Comparison of ENCODE assay signal across 14 cellular contexts in genomic region chr7:2614646-2615330, GRCh38.
DNase-seq lines count a peak whose midpoint lies in the region; ATAC-seq, FAIRE-seq and TF ChIP-seq lines count a peak whose summit lies in the region.
"Had no signal": no experiment of that assay in that cellular context is flagged by ENCODE, and none has a peak within 500 bp of the region (broad histone marks: within the 10 kb centered on the region; RNA-seq: fewer than 3 reads in every experiment).

No MANE protein-coding gene starts in this region.

- H3K9ac ChIP-seq in BLaER1 treated with 17β-estradiol and CSF1 and Interleukin-3, amounts not matched to agents 10 nM and 100 nM: peak overlapping the region; percentile 4 to 85 (median 65); a peak in 19 of 22 replicates
- H3K9ac ChIP-seq in parathyroid adenoma: no peak overlapping the region

- DNase-seq in NCI-H2029 treated with DMSO at 0.1 percent for 48 hours (lab: John Stamatoyannopoulos, UW) (peak; percentile 74), coronary artery (ENCODE audit: low spot score) (no peak), erythroblast (lab: John Stamatoyannopoulos, UW) (no peak), urothelium cell line (ENCODE audit: low spot score) (no peak)
- DNase-seq in stimulated activated CD4-positive, alpha-beta T cell treated with anti-CD3 and anti-CD28 coated beads, Interleukin-4, amount 100 ng/mL, for 4 hours: no peak
- DNase-seq: activated effector memory CD4-positive, alpha-beta T cell treated with Interleukin-2 at 50 U/mL for 16 hours; NCI-H146; stimulated activated CD8-positive, alpha-beta memory T cell treated with anti-CD3 and anti-CD28 coated beads, Interleukin-4, amount 100 ng/mL, for 48 hours had no signal

- no peak for FAIRE-seq in urothelium cell line (lab: Jason Lieb, UNC)
- FAIRE-seq: colon had no signal

- no peak for TF ChIP-seq POLR2A in erythroblast (IDR thresholded peaks at IDR 0.05; ENCODE audit: low read length)

- peak overlapping the region; percentile 90 to 99 (median 95) for H3K4me2 ChIP-seq in BLaER1 treated with 17β-estradiol and CSF1 and Interleukin-3, amounts not matched to agents 10 nM and 100 nM
- peak overlapping the region; percentile 25 for H3K4me2 ChIP-seq in parathyroid adenoma (ENCODE audit: low read length)

- no peak overlapping the region for H2AFZ ChIP-seq in parathyroid adenoma

- H3K27ac ChIP-seq in BLaER1 treated with 17β-estradiol and CSF1 and Interleukin-3, amounts not matched to agents 10 nM and 100 nM: peak overlapping the region in 8 of 11 experiments; percentile 62 to 94 (median 81); a peak in 15 of 22 replicates
- H3K27ac ChIP-seq in coronary artery (peak overlapping the region; percentile 86 to 90), parathyroid adenoma (no peak overlapping the region)
- H3K27ac ChIP-seq: SJSA1 had no signal

- TF ChIP-seq CTCF in coronary artery (IDR thresholded peaks at IDR 0.05) (no peak), parathyroid adenoma (IDR thresholded peaks at IDR 0.05) (no peak)

- peaks cover 0 to 9% (median 0%) of the 10 kb centered on the region in 11 experiments; a peak in 1 of 22 replicates for H4K20me1 ChIP-seq in BLaER1 treated with 17β-estradiol and CSF1 and Interleukin-3, amounts not matched to agents 10 nM and 100 nM

- peaks cover 81 to 97% (median 89%) of the 10 kb centered on the region in 10 experiments for H3K4me1 ChIP-seq in BLaER1 treated with 17β-estradiol and CSF1 and Interleukin-3, amounts not matched to agents 10 nM and 100 nM
- peaks cover 4% of the 10 kb centered on the region for H3K4me1 ChIP-seq in parathyroid adenoma

- H3K27me3 ChIP-seq in BLaER1 treated with 17β-estradiol and CSF1 and Interleukin-3, amounts not matched to agents 10 nM and 100 nM: peaks cover 0 to 21% (median 0%) of the 10 kb centered on the region in 11 experiments; a peak in 4 of 22 replicates
- H3K27me3 ChIP-seq in parathyroid adenoma (ENCODE audit: control insufficient read depth, insufficient read depth, low read length): no peaks in the 10 kb centered on the region
- H3K27me3 ChIP-seq: SJSA1 had no signal

- H3K79me2 ChIP-seq in parathyroid adenoma: no peaks in the 10 kb centered on the region

- H3K9me3 ChIP-seq in BLaER1 treated with 17β-estradiol and CSF1 and Interleukin-3, amounts not matched to agents 10 nM and 100 nM (replicated peaks in 1 of 11): no peaks in the 10 kb centered on the region
- H3K9me3 ChIP-seq in parathyroid adenoma (ENCODE audit: control insufficient read depth, low read length): no peaks in the 10 kb centered on the region
- H3K9me3 ChIP-seq: SJSA1 had no signal

- H3K4me3 ChIP-seq in BLaER1 treated with 17β-estradiol and CSF1 and Interleukin-3, amounts not matched to agents 10 nM and 100 nM: peak overlapping the region in 7 of 10 experiments; percentile 12 to 42 (median 24); a peak in 6 of 20 replicates
- peak overlapping the region; percentile 32 for H3K4me3 ChIP-seq in coronary artery
- H3K4me3 ChIP-seq in parathyroid adenoma (ENCODE audit: low read depth, low read length): peak overlapping the region; percentile 38
- H3K4me3 ChIP-seq: SJSA1 had no signal

- H3K36me3 ChIP-seq in BLaER1 treated with 17β-estradiol and CSF1 and Interleukin-3, amounts not matched to agents 10 nM and 100 nM: no peaks in the 10 kb centered on the region
- no peaks in the 10 kb centered on the region for H3K36me3 ChIP-seq in parathyroid adenoma (ENCODE audit: control insufficient read depth, insufficient read depth, low read length)
- H3K36me3 ChIP-seq: SJSA1 had no signal

- ATAC-seq in SK-N-SH treated with all-trans-retinoic acid at 6 μM for 48 hours: no peak
- ATAC-seq: activated CD4-positive, CD25-positive, alpha-beta regulatory T cell treated with anti-CD3 and anti-CD28 coated beads, Interleukin-2, amount 50 U/mL, for 24 hours had no signal

TF ChIP-seq in SK-N-SH treated with all-trans-retinoic acid at 6 μM for 48 hours, 23 proteins besides CTCF, POLR2A, EP300 and RAD21:
- TF ChIP-seq ZNF8 (CRISPR knock-in tag; IDR thresholded peaks at IDR 0.05): no peak
